1 cellular context compared by ENCODE assay signal in the genomic region with DNA sequence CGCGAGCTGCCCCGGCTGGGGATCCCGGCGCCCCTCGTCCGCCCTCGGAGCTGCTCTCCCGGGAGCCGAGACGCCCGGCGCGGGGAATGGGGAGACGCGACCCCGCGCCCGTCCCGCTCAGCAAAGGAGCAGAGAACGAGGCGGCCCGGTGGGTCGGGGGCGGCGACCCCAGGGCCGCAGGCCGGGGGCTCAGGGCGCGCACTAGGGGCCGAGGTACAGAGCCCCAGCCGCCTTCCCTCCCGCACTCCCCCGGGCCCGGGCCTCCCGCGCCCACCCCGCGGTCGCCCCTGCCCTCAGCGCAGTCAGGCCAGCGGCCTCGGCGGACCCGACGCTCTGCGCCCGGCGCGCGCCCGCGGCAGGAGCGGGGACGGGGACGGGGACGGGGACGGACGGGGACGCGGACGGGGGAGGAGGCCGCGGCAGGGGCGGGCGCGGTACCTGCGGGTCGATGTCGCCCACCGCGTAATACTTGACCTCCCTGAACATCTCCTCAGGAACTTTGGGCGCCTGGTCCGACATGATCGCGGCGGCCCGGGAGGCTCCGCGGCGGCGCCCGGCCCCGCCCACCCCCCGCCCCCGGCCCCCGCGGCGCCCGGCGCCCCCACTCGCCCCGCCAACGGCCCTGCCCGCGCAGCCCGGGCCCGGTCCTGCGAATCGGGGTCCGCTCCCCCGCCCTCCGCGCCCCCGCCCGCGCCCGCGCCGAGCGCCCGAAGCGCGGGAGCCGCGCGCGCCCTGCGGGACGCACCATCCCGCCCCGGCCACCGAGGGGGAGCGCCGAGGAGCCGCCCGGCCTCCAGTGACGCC.
TF ChIP-seq lines count a peak whose summit lies in the region.

A gene with protein sequence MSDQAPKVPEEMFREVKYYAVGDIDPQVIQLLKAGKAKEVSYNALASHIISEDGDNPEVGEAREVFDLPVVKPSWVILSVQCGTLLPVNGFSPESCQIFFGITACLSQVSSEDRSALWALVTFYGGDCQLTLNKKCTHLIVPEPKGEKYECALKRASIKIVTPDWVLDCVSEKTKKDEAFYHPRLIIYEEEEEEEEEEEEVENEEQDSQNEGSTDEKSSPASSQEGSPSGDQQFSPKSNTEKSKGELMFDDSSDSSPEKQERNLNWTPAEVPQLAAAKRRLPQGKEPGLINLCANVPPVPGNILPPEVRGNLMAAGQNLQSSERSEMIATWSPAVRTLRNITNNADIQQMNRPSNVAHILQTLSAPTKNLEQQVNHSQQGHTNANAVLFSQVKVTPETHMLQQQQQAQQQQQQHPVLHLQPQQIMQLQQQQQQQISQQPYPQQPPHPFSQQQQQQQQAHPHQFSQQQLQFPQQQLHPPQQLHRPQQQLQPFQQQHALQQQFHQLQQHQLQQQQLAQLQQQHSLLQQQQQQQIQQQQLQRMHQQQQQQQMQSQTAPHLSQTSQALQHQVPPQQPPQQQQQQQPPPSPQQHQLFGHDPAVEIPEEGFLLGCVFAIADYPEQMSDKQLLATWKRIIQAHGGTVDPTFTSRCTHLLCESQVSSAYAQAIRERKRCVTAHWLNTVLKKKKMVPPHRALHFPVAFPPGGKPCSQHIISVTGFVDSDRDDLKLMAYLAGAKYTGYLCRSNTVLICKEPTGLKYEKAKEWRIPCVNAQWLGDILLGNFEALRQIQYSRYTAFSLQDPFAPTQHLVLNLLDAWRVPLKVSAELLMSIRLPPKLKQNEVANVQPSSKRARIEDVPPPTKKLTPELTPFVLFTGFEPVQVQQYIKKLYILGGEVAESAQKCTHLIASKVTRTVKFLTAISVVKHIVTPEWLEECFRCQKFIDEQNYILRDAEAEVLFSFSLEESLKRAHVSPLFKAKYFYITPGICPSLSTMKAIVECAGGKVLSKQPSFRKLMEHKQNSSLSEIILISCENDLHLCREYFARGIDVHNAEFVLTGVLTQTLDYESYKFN (minus strand): TSS at position 714 of the 804 bp plus-strand sequence. CDS start 195 bp downstream, at position 519.

TF ChIP-seq in neural cell, 6 proteins besides CTCF, POLR2A, EP300 and RAD21:
- TF ChIP-seq MXI1 (conservative IDR thresholded peaks at IDR 0.05; ENCODE audit: poor library complexity, severe bottlenecking): peak; percentile 77
- peak; percentile 54 for TF ChIP-seq SMC3 (conservative IDR thresholded peaks at IDR 0.05; ENCODE audit: poor library complexity)
- TF ChIP-seq, protein P1, sequence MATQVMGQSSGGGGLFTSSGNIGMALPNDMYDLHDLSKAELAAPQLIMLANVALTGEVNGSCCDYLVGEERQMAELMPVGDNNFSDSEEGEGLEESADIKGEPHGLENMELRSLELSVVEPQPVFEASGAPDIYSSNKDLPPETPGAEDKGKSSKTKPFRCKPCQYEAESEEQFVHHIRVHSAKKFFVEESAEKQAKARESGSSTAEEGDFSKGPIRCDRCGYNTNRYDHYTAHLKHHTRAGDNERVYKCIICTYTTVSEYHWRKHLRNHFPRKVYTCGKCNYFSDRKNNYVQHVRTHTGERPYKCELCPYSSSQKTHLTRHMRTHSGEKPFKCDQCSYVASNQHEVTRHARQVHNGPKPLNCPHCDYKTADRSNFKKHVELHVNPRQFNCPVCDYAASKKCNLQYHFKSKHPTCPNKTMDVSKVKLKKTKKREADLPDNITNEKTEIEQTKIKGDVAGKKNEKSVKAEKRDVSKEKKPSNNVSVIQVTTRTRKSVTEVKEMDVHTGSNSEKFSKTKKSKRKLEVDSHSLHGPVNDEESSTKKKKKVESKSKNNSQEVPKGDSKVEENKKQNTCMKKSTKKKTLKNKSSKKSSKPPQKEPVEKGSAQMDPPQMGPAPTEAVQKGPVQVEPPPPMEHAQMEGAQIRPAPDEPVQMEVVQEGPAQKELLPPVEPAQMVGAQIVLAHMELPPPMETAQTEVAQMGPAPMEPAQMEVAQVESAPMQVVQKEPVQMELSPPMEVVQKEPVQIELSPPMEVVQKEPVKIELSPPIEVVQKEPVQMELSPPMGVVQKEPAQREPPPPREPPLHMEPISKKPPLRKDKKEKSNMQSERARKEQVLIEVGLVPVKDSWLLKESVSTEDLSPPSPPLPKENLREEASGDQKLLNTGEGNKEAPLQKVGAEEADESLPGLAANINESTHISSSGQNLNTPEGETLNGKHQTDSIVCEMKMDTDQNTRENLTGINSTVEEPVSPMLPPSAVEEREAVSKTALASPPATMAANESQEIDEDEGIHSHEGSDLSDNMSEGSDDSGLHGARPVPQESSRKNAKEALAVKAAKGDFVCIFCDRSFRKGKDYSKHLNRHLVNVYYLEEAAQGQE (IDR thresholded peaks at IDR 0.05; ENCODE audit: borderline replicate concordance): no peak
- TF ChIP-seq EZH2 (IDR thresholded peaks at IDR 0.05; ENCODE audit: borderline replicate concordance, insufficient read depth, low read length, poor library complexity, severe bottlenecking): no peak
- TF ChIP-seq POLR2AphosphoS5 (IDR thresholded peaks at IDR 0.05): no peak
